ENCODE assay signal across 1 cellular context in genomic region chr15:75452364-75452967, GRCh38.
A peak's percentile ranks its signal among the peaks of the same experiment; 100 is the strongest.
TF ChIP-seq lines count a peak whose summit lies in the region.

No MANE protein-coding gene starts in this region.

TF ChIP-seq in HepG2, 621 proteins besides CTCF, POLR2A, EP300 and RAD21 (continued from another document and continues in another):
- TF ChIP-seq TEAD3 (CRISPR knock-in tag; optimal IDR thresholded peaks at IDR 0.05; ENCODE audit: borderline replicate concordance), result peak; percentile 5
- TF ChIP-seq CHCHD3 (CRISPR knock-in tag; IDR thresholded peaks at IDR 0.05), result no peak
- TF ChIP-seq U2AF1 (optimal IDR thresholded peaks at IDR 0.05; ENCODE audit: low read depth, low read length), result no peak
- TF ChIP-seq GFI1 (CRISPR knock-in tag; IDR thresholded peaks at IDR 0.05; ENCODE audit: borderline replicate concordance), result peak; percentile 21; the same call in 1 of the 2 replicates
- TF ChIP-seq ZNF775 (CRISPR knock-in tag; IDR thresholded peaks at IDR 0.05; ENCODE audit: borderline replicate concordance), result no peak
- peak; percentile 65; the same call in 1 of the 2 replicates for TF ChIP-seq ZNF747 (CRISPR knock-in tag; IDR thresholded peaks at IDR 0.05; ENCODE audit: borderline replicate concordance)
- TF ChIP-seq ZNF274 (CRISPR knock-in tag; IDR thresholded peaks at IDR 0.05), result no peak
- no peak for TF ChIP-seq GMEB1 (CRISPR knock-in tag; IDR thresholded peaks at IDR 0.05; ENCODE audit: borderline replicate concordance)
- no peak for TF ChIP-seq PITX1 (CRISPR knock-in tag; IDR thresholded peaks at IDR 0.05)
- TF ChIP-seq TSC22D2 (CRISPR knock-in tag; IDR thresholded peaks at IDR 0.05; ENCODE audit: borderline replicate concordance), result no peak
- 0 out of 2 replicates have a peak, but pooled peaks have one; percentile 19 for TF ChIP-seq TOE1 (CRISPR knock-in tag; IDR thresholded peaks at IDR 0.05)
- no peak for TF ChIP-seq SIX1 (CRISPR knock-in tag; IDR thresholded peaks at IDR 0.05; ENCODE audit: borderline replicate concordance)
- no peak; the same call in none of the 2 replicates for TF ChIP-seq ZNF761 (CRISPR knock-in tag; conservative IDR thresholded peaks at IDR 0.05)
- TF ChIP-seq ZNF12 (CRISPR knock-in tag; IDR thresholded peaks at IDR 0.05), result no peak
- no peak for TF ChIP-seq ZC3H4 (CRISPR knock-in tag; IDR thresholded peaks at IDR 0.05; ENCODE audit: borderline replicate concordance)
- TF ChIP-seq KDM4B (CRISPR knock-in tag; IDR thresholded peaks at IDR 0.05), result no peak
- no peak for TF ChIP-seq SRSF1 (optimal IDR thresholded peaks at IDR 0.05; ENCODE audit: low read depth, low read length)
- TF ChIP-seq ZNF513 (CRISPR knock-in tag; conservative IDR thresholded peaks at IDR 0.05), result no peak
- TF ChIP-seq HOXA9 (CRISPR knock-in tag; IDR thresholded peaks at IDR 0.05; ENCODE audit: borderline replicate concordance), result no peak
- TF ChIP-seq, protein P1, sequence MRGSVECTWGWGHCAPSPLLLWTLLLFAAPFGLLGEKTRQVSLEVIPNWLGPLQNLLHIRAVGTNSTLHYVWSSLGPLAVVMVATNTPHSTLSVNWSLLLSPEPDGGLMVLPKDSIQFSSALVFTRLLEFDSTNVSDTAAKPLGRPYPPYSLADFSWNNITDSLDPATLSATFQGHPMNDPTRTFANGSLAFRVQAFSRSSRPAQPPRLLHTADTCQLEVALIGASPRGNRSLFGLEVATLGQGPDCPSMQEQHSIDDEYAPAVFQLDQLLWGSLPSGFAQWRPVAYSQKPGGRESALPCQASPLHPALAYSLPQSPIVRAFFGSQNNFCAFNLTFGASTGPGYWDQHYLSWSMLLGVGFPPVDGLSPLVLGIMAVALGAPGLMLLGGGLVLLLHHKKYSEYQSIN (CRISPR knock-in tag; IDR thresholded peaks at IDR 0.05; ENCODE audit: borderline replicate concordance), result no peak
- no peak for TF ChIP-seq PRMT3 (CRISPR knock-in tag; IDR thresholded peaks at IDR 0.05; ENCODE audit: borderline replicate concordance, low read depth)
- no peak for TF ChIP-seq PCBP1 (IDR thresholded peaks at IDR 0.05; ENCODE audit: borderline replicate concordance, low read depth, low read length)
- no peak for TF ChIP-seq MAFF (IDR thresholded peaks at IDR 0.05; ENCODE audit: low read depth, low read length)
- no peak for TF ChIP-seq SMARCC2 (IDR thresholded peaks at IDR 0.05)
- TF ChIP-seq HES4 (CRISPR knock-in tag; IDR thresholded peaks at IDR 0.05; ENCODE audit: borderline replicate concordance), result no peak
- peak; percentile 63; the same call in 1 of the 2 replicates for TF ChIP-seq SIN3A (IDR thresholded peaks at IDR 0.05; ENCODE audit: borderline replicate concordance, low read depth, low read length)
- TF ChIP-seq HNRNPH1 (optimal IDR thresholded peaks at IDR 0.05; ENCODE audit: low read depth, low read length), result no peak
- no peak for TF ChIP-seq ZBTB42 (CRISPR knock-in tag; IDR thresholded peaks at IDR 0.05)
- no peak for TF ChIP-seq RFXANK (CRISPR knock-in tag; IDR thresholded peaks at IDR 0.05)
- TF ChIP-seq, protein P2, sequence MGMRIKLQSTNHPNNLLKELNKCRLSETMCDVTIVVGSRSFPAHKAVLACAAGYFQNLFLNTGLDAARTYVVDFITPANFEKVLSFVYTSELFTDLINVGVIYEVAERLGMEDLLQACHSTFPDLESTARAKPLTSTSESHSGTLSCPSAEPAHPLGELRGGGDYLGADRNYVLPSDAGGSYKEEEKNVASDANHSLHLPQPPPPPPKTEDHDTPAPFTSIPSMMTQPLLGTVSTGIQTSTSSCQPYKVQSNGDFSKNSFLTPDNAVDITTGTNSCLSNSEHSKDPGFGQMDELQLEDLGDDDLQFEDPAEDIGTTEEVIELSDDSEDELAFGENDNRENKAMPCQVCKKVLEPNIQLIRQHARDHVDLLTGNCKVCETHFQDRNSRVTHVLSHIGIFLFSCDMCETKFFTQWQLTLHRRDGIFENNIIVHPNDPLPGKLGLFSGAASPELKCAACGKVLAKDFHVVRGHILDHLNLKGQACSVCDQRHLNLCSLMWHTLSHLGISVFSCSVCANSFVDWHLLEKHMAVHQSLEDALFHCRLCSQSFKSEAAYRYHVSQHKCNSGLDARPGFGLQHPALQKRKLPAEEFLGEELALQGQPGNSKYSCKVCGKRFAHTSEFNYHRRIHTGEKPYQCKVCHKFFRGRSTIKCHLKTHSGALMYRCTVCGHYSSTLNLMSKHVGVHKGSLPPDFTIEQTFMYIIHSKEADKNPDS (CRISPR knock-in tag; IDR thresholded peaks at IDR 0.05), result no peak
- TF ChIP-seq ZNF160 (CRISPR knock-in tag; IDR thresholded peaks at IDR 0.05), result no peak
- TF ChIP-seq ZNF337 (CRISPR knock-in tag; IDR thresholded peaks at IDR 0.05; ENCODE audit: borderline replicate concordance, low read depth), result no peak
- peak; percentile 62 for TF ChIP-seq HDAC1 (CRISPR knock-in tag; IDR thresholded peaks at IDR 0.05)
- no peak for TF ChIP-seq MZF1 (CRISPR knock-in tag; IDR thresholded peaks at IDR 0.05; ENCODE audit: borderline replicate concordance)
- no peak for TF ChIP-seq ZMYM2 (CRISPR knock-in tag; IDR thresholded peaks at IDR 0.05)
- TF ChIP-seq RNF2 (conservative IDR thresholded peaks at IDR 0.05; ENCODE audit: low read depth), result no peak
- peak; percentile 29; the same call in 1 of the 2 replicates for TF ChIP-seq ARID5B (CRISPR knock-in tag; IDR thresholded peaks at IDR 0.05)
- TF ChIP-seq NR2F1 (CRISPR knock-in tag; IDR thresholded peaks at IDR 0.05), result no peak
- TF ChIP-seq NBN (conservative IDR thresholded peaks at IDR 0.05), result no peak
- no peak for TF ChIP-seq ATF7 (IDR thresholded peaks at IDR 0.05)
- TF ChIP-seq ATF7 (CRISPR knock-in tag; IDR thresholded peaks at IDR 0.05), result no peak
- TF ChIP-seq NCOR1 (IDR thresholded peaks at IDR 0.05; ENCODE audit: borderline replicate concordance, low read length), result no peak
- no peak for TF ChIP-seq ZNF558 (CRISPR knock-in tag; IDR thresholded peaks at IDR 0.05; ENCODE audit: borderline replicate concordance)
- TF ChIP-seq, protein P3, sequence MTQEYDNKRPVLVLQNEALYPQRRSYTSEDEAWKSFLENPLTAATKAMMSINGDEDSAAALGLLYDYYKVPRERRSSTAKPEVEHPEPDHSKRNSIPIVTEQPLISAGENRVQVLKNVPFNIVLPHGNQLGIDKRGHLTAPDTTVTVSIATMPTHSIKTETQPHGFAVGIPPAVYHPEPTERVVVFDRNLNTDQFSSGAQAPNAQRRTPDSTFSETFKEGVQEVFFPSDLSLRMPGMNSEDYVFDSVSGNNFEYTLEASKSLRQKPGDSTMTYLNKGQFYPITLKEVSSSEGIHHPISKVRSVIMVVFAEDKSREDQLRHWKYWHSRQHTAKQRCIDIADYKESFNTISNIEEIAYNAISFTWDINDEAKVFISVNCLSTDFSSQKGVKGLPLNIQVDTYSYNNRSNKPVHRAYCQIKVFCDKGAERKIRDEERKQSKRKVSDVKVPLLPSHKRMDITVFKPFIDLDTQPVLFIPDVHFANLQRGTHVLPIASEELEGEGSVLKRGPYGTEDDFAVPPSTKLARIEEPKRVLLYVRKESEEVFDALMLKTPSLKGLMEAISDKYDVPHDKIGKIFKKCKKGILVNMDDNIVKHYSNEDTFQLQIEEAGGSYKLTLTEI (CRISPR knock-in tag; conservative IDR thresholded peaks at IDR 0.05), result no peak
- TF ChIP-seq, protein P4, sequence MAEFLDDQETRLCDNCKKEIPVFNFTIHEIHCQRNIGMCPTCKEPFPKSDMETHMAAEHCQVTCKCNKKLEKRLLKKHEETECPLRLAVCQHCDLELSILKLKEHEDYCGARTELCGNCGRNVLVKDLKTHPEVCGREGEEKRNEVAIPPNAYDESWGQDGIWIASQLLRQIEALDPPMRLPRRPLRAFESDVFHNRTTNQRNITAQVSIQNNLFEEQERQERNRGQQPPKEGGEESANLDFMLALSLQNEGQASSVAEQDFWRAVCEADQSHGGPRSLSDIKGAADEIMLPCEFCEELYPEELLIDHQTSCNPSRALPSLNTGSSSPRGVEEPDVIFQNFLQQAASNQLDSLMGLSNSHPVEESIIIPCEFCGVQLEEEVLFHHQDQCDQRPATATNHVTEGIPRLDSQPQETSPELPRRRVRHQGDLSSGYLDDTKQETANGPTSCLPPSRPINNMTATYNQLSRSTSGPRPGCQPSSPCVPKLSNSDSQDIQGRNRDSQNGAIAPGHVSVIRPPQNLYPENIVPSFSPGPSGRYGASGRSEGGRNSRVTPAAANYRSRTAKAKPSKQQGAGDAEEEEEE (CRISPR knock-in tag; IDR thresholded peaks at IDR 0.05; ENCODE audit: borderline replicate concordance), result peak; percentile 79; the same call in 1 of the 2 replicates
- TF ChIP-seq SNRNP70 (IDR thresholded peaks at IDR 0.05; ENCODE audit: low read depth, low read length), result no peak
- no peak for TF ChIP-seq PAWR (CRISPR knock-in tag; IDR thresholded peaks at IDR 0.05; ENCODE audit: borderline replicate concordance)
- TF ChIP-seq YEATS2 (CRISPR knock-in tag; IDR thresholded peaks at IDR 0.05; ENCODE audit: borderline replicate concordance), result no peak
- no peak for TF ChIP-seq SP2 (CRISPR knock-in tag; IDR thresholded peaks at IDR 0.05)
- TF ChIP-seq AFF4 (CRISPR knock-in tag; IDR thresholded peaks at IDR 0.05), result no peak
